In the genomic region with DNA sequence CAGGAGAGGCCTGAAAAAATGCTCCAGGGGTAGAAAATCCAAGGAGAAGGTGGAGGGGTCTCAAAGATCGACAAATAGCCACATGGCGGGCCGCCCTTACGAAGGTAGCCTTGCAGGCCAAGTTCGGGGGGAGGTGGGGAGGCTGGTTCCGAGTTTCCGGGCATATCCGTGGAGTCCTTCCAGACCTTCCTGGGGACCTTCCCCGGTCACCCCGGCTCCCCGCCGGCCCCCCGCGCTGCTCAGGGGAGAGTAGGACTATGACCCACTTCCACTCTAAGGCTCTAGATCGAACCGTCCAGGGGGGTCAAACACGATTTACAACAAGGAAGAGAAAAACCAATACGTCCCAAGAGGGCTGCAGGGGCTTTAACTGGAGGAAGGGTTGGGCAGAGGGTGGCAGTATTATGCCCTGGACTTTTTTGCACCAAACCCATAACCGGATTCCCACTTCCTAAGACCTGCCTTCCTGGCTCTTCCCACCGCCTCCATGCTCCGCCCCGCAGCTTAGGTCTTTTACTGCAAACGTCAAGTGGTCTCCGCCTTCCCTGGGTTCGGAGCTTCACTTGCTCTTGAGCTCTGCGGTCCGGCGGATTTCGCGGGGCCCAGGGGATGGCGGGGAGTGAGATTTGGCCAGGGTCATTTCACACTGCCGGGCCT, we compare ENCODE assay signal across 8 cellular contexts. TPM values are rescaled to one million over a fixed set of nuclear protein-coding genes. Genes with fewer than 3 reads are reported as not detected.
DNase-seq lines count a peak whose midpoint lies in the region; ATAC-seq and TF ChIP-seq lines count a peak whose summit lies in the region.

No MANE protein-coding gene starts in this region.

- H3K9me3 ChIP-seq in DOHH2 (ENCODE audit: control insufficient read depth, insufficient read depth, low read length) (no peaks in the 10 kb centered on the region), lower lobe of right lung (no peaks in the 10 kb centered on the region), upper lobe of right lung (no peaks in the 10 kb centered on the region)

- H3K4me1 ChIP-seq in DOHH2 (ENCODE audit: control insufficient read depth, low read length) (peaks cover 10% of the 10 kb centered on the region), lower lobe of right lung (peaks cover 15% of the 10 kb centered on the region), upper lobe of right lung (peaks cover 8% of the 10 kb centered on the region)

- H3K4me3 ChIP-seq in DOHH2 (ENCODE audit: low read length) (peak overlapping the region; percentile 80), dorsolateral prefrontal cortex (peak overlapping the region; percentile 55 to 89 (median 76)), lower lobe of right lung (peak overlapping the region; percentile 60), upper lobe of right lung (peak overlapping the region; percentile 59)

- H3K9me2 ChIP-seq in DOHH2 (replicated peaks; ENCODE audit: control insufficient read depth, low read length) = no peaks in the 10 kb centered on the region; the same call in 1 of the 2 replicates

- DNase-seq in NOMO-1 treated with dmso at 0.1 percent for 144 hours (lab: John Stamatoyannopoulos, UW; ENCODE audit: unreplicated experiment) (peak; percentile 56), dorsolateral prefrontal cortex (peak in 5 of 10 donors; percentile 7 to 49 (median 27)), lower lobe of right lung (peak; percentile 54), upper lobe of right lung (peak; percentile 65), cerebellar nuclear complex (lab: John Stamatoyannopoulos, UW) (no peak), activated gamma-delta T cell treated with Interleukin-2 at 50 U/mL for 16 hours (no peak)

- no peak overlapping the region for H3K27ac ChIP-seq in DOHH2 (ENCODE audit: low read depth, low read length)
- H3K27ac ChIP-seq in dorsolateral prefrontal cortex = peak overlapping the region in 26 of 59 donors; percentile 12 to 79 (median 48)
- H3K27ac ChIP-seq in lower lobe of right lung = no peak overlapping the region
- H3K27ac ChIP-seq in upper lobe of right lung = no peak overlapping the region

- no peaks in the 10 kb centered on the region for H3F3A ChIP-seq in DOHH2 (ENCODE audit: control insufficient read depth, insufficient read depth)

- H3K36me3 ChIP-seq in DOHH2 (ENCODE audit: control insufficient read depth, low read length) (no peaks in the 10 kb centered on the region), lower lobe of right lung (no peaks in the 10 kb centered on the region), upper lobe of right lung (no peaks in the 10 kb centered on the region)

- ATAC-seq in HG03135 (IDR thresholded peaks at IDR 0.05; ENCODE audit: unreplicated experiment) (peak; percentile 12), lower lobe of right lung (peak; percentile 48 to 60), upper lobe of right lung (peak; percentile 37)

- peak; percentile 32 for TF ChIP-seq CTCF in DOHH2 (IDR thresholded peaks at IDR 0.05; ENCODE audit: low read depth, low read length, poor library complexity, severe bottlenecking)
- TF ChIP-seq CTCF in dorsolateral prefrontal cortex (IDR thresholded peaks at IDR 0.05 in 54 of 56, conservative IDR thresholded peaks at IDR 0.05 in 2 of 56; ENCODE audit: low read depth in 1 of 56, partially characterized antibody in 56 of 56) = peak in 2 of 56 donors; percentile 1 to 2
- no peak for TF ChIP-seq CTCF in lower lobe of right lung (IDR thresholded peaks at IDR 0.05)
- no peak for TF ChIP-seq CTCF in upper lobe of right lung (IDR thresholded peaks at IDR 0.05)

- H3K27me3 ChIP-seq in DOHH2 (ENCODE audit: control insufficient read depth, low read length) = peaks cover 34% of the 10 kb centered on the region
- peaks cover 0 to 21% (median 0%) of the 10 kb centered on the region in 45 donors for H3K27me3 ChIP-seq in dorsolateral prefrontal cortex
- H3K27me3 ChIP-seq in lower lobe of right lung (ENCODE audit: low read depth) = peaks cover 41% of the 10 kb centered on the region
- H3K27me3 ChIP-seq in upper lobe of right lung = peaks cover 65% of the 10 kb centered on the region

- intact Hi-C loops in dorsolateral prefrontal cortex (cut with DNase I) (loop anchor here (2.0 to 10.0 kb wide), 3 partner anchors 159 to 315 kb away; no protein-coding TSS in a partner anchor), lower lobe of right lung (cut with DNase I) (no loop called here), upper lobe of right lung (cut with DNase I) (no loop called here)

- H4K20me1 ChIP-seq in DOHH2 (ENCODE audit: control insufficient read depth, insufficient read depth, low read depth, low read length) = no peaks in the 10 kb centered on the region

- no peaks in the 10 kb centered on the region for H3K79me2 ChIP-seq in DOHH2 (ENCODE audit: control insufficient read depth, low read length)

- H3K4me2 ChIP-seq in DOHH2 (ENCODE audit: low read length) = peak overlapping the region; percentile 69

RNA-seq across cellular contexts. Expression of a gene that starts 0.8 kb away (rescaled TPM):
- 10 to 100 TPM in 14 of 120 experiments, 1 to 10 TPM in 106; 3.0 to 20.3 (median 7.9) TPM for total RNA-seq in dorsolateral prefrontal cortex
- total RNA-seq in lower lobe of right lung = 0.47 TPM
- 0.29 TPM for total RNA-seq in upper lobe of right lung

Comparison
In these comparisons a context has a peak if more than half of its experiments do, and no peak if none do; other contexts are left out.
1. DNase-seq: peak in NOMO-1 treated with dmso at 0.1 percent for 144 hours (single experiment), lower lobe of right lung (single experiment) and upper lobe of right lung (single experiment); none in cerebellar nuclear complex (0 of 2) and activated gamma-delta T cell treated with Interleukin-2 at 50 U/mL for 16 hours (single experiment).
2. intact Hi-C loops: an anchor here in dorsolateral prefrontal cortex (2.0 to 10.0 kb wide); none called in lower lobe of right lung and upper lobe of right lung.
3. Peak in every context shown above with its lines, with median percentiles within 50 percentile points of each other: H3K4me3 ChIP-seq and ATAC-seq.